ENCODE assay signal across 11 cellular contexts in genomic region chr17:32998893-32999240, GRCh38. TPM values are rescaled to one million over a fixed set of nuclear protein-coding genes. Genes with fewer than 3 reads are reported as not detected.
A peak's percentile ranks its signal among the peaks of the same experiment; 100 is the strongest.
DNase-seq lines count a peak whose midpoint lies in the region; ATAC-seq and TF ChIP-seq lines count a peak whose summit lies in the region.
"Had no signal": no experiment of that assay in that cellular context is flagged by ENCODE, and none has a peak within 500 bp of the region (broad histone marks: within the 10 kb centered on the region; RNA-seq: fewer than 3 reads in every experiment).

No MANE protein-coding gene starts in this region.

- peaks cover 6% of the 10 kb centered on the region for H3K27me3 Mint-ChIP-seq in chondrocyte (ENCODE audit: low read depth)

- DNase-seq in AG09309 (ENCODE audit: low read depth) (peak; percentile 35), chondrocyte (ENCODE audit: low spot score) (no peak), islet precursor cell (peak; percentile 90), T1000 (lab: John Stamatoyannopoulos, UW) (no peak)

- ATAC-seq in GM21723 (IDR thresholded peaks at IDR 0.05; ENCODE audit: unreplicated experiment) = no peak
- no peak for ATAC-seq in HG02571 (IDR thresholded peaks at IDR 0.05; ENCODE audit: unreplicated experiment)
- no peak for ATAC-seq in HG02759 (IDR thresholded peaks at IDR 0.05; ENCODE audit: unreplicated experiment)

- H3K4me1 ChIP-seq in HUES6 (ENCODE audit: control insufficient read depth, insufficient read depth, low read length) = peaks cover 7% of the 10 kb centered on the region; the same call in 1 of the 2 replicates
- H3K4me1 ChIP-seq: adrenal gland, uterus had no signal

- no peaks in the 10 kb centered on the region for H3K36me3 ChIP-seq in HUES6 (ENCODE audit: control insufficient read depth, insufficient read depth, low read length)
- H3K36me3 ChIP-seq: adrenal gland, uterus had no signal

- H3K4me3 Mint-ChIP-seq in chondrocyte (ENCODE audit: unreplicated experiment) = peak overlapping the region; percentile 63
- H3K4me3 Mint-ChIP-seq: effector memory CD8-positive, alpha-beta T cell had no signal

- peaks cover 4% of the 10 kb centered on the region for H3K9me3 Mint-ChIP-seq in chondrocyte (ENCODE audit: low read depth)
- H3K9me3 Mint-ChIP-seq: effector memory CD8-positive, alpha-beta T cell had no signal

- H3K9me3 ChIP-seq in HUES6 (ENCODE audit: control insufficient read depth, insufficient read depth, low read depth, low read length) = no peaks in the 10 kb centered on the region
- H3K9me3 ChIP-seq: adrenal gland, uterus had no signal

- H3K4me3 ChIP-seq in AG09309 (ENCODE audit: control insufficient read depth, low read depth, low read length) = no peak overlapping the region
- H3K4me3 ChIP-seq in HUES6 (ENCODE audit: low read depth, low read length) = peak overlapping the region; percentile 32
- H3K4me3 ChIP-seq: adrenal gland, uterus had no signal

- H3K4me1 Mint-ChIP-seq in chondrocyte (ENCODE audit: low read depth) = peaks cover 8% of the 10 kb centered on the region

- H3K36me3 Mint-ChIP-seq in chondrocyte (ENCODE audit: low read depth) = no peaks in the 10 kb centered on the region

- no peak overlapping the region for H3K9ac ChIP-seq in HUES6 (ENCODE audit: low read length)

- TF ChIP-seq CTCF in AG09309 (IDR thresholded peaks at IDR 0.05; ENCODE audit: control insufficient read depth, insufficient read depth, low read depth, low read length, missing control alignments) (no peak), chondrocyte (IDR thresholded peaks at IDR 0.05) (no peak)

- peak overlapping the region; percentile 67 for H3K27ac Mint-ChIP-seq in chondrocyte (ENCODE audit: unreplicated experiment)
- H3K27ac Mint-ChIP-seq: effector memory CD8-positive, alpha-beta T cell had no signal

- no peak overlapping the region for H3K27ac ChIP-seq in HUES6 (ENCODE audit: low read depth, low read length)
- H3K27ac ChIP-seq: adrenal gland, uterus had no signal

- H3K27me3 ChIP-seq in HUES6 (ENCODE audit: control insufficient read depth, insufficient read depth, low read length) = peaks cover 8% of the 10 kb centered on the region
- H3K27me3 ChIP-seq: adrenal gland, uterus had no signal

RNA-seq across cellular contexts. Expression of gene SPACA3, which starts 7.2 kb away (rescaled TPM):
- total RNA-seq in chondrocyte = not detected in 3 replicates
- total RNA-seq: adrenal gland, uterus had no signal

Comparison
In these comparisons a context has a peak if more than half of its experiments do, and no peak if none do; other contexts are left out.
1. DNase-seq: peak in AG09309 (single experiment) and islet precursor cell (single experiment); none in chondrocyte (single experiment) and T1000 (single experiment).